ENCODE assay signal across 9 cellular contexts in the genomic region with DNA sequence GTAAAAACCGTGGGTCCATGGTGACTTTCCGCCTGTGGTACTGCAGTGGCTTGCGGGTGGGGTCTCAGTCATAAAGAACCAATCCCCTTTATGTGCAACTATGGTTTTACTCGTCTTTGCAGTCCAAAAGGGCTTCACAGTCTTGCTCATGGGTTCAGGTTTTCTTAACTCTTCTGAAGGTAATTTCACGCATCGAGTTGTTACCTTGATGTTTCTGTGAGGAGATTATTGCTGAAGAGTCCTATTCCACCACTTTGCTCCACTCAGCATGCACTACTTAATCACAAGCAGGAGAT. TPM values are rescaled to one million over a fixed set of nuclear protein-coding genes. Genes with fewer than 3 reads are reported as not detected.
DNase-seq lines count a peak whose midpoint lies in the region; ATAC-seq, FAIRE-seq and TF ChIP-seq lines count a peak whose summit lies in the region.
"Had no signal": no experiment of that assay in that cellular context is flagged by ENCODE, and none has a peak within 500 bp of the region (broad histone marks: within the 10 kb centered on the region; RNA-seq: fewer than 3 reads in every experiment).

No MANE protein-coding gene starts in this region.

- CTCF ChIA-PET in GM12878 (lab: Yijun Ruan, JAX): interaction anchor here (0.9 to 11.2 kb wide), 5 partner anchors 10 to 155 kb away, joined by 3 to 181 read pairs (median 3); no protein-coding TSS in a partner anchor

- no peak overlapping the region for H4K91ac ChIP-seq in neuronal stem cell (ENCODE audit: low read depth, low read length, poor library complexity)

- SMC1A ChIA-PET in GM12878 (lab: Charles Lee; ENCODE audit: uncharacterized antibody, unreplicated experiment): interaction anchor here (1.0 to 12.7 kb wide), 5 partner anchors 11 to 76 kb away, joined by 3 to 145 read pairs (median 6); no protein-coding TSS in a partner anchor

- no peak for FAIRE-seq in GM12878 (lab: Jason Lieb, UNC)

- no peak overlapping the region for H2BK15ac ChIP-seq in neuronal stem cell (ENCODE audit: low read length)

- RAD21 ChIA-PET in GM12878 (lab: Charles Lee; ENCODE audit: unreplicated experiment): interaction anchor here (1.6 to 2.0 kb wide), 3 partner anchors 63 to 76 kb away, joined by 4 to 10 read pairs (median 9); no protein-coding TSS in a partner anchor

- no peaks in the 10 kb centered on the region for H4K20me1 ChIP-seq in DOHH2 (ENCODE audit: control insufficient read depth, insufficient read depth, low read depth, low read length)
- no peaks in the 10 kb centered on the region for H4K20me1 ChIP-seq in GM12878 (ENCODE audit: control insufficient read depth, insufficient read depth)

- H3K4me1 ChIP-seq in DOHH2 (ENCODE audit: control insufficient read depth, low read length): no peaks in the 10 kb centered on the region; the same call in 1 of the 2 replicates
- H3K4me1 ChIP-seq in GM12878 (ENCODE audit: control insufficient read depth, insufficient read depth, low read length): peaks cover 4% of the 10 kb centered on the region; the same call in 1 of the 2 replicates
- H3K4me1 ChIP-seq in neuronal stem cell (ENCODE audit: control insufficient read depth in 2 of 2, insufficient read depth in 1 of 2, low read depth in 1 of 2, low read length in 2 of 2): no peaks in the 10 kb centered on the region
- no peaks in the 10 kb centered on the region for H3K4me1 ChIP-seq in prostate gland (replicated peaks)

- no peak overlapping the region for H2BK12ac ChIP-seq in neuronal stem cell (ENCODE audit: low read length)

- TF ChIP-seq CTCF in DOHH2 (IDR thresholded peaks at IDR 0.05; ENCODE audit: low read depth, low read length, poor library complexity, severe bottlenecking) (no peak), GM12878 (IDR thresholded peaks at IDR 0.05 in 2 of 3, conservative IDR thresholded peaks at IDR 0.05 in 1 of 3; ENCODE audit: control insufficient read depth in 2 of 3, extremely low read depth in 1 of 3, insufficient read depth in 1 of 3, low read depth in 3 of 3, low read length in 3 of 3) (no peak), prostate gland (IDR thresholded peaks at IDR 0.05) (no peak)

- H3K27ac ChIP-seq in DOHH2 (ENCODE audit: low read depth, low read length) (no peak overlapping the region), GM12878 (ENCODE audit: control insufficient read depth, insufficient read depth) (0 out of 2 replicates have a peak overlapping the region, but pooled peaks have one; percentile 24), neuronal stem cell (replicated peaks; ENCODE audit: low read length) (no peak overlapping the region), prostate gland (no peak overlapping the region)
- H3K27ac ChIP-seq: cardiac muscle cell had no signal

- no peak for TF ChIP-seq RAD21 in GM12878 (IDR thresholded peaks at IDR 0.05; ENCODE audit: insufficient read depth, low read depth, low read length)

- H3K79me2 ChIP-seq in DOHH2 (ENCODE audit: control insufficient read depth, low read length) (no peaks in the 10 kb centered on the region), GM12878 (ENCODE audit: control insufficient read depth, insufficient read depth, low read length) (no peaks in the 10 kb centered on the region)

- H2AFZ ChIP-seq in GM12878 (ENCODE audit: control insufficient read depth, low read depth, low read length) (peak overlapping the region; percentile 99), neuronal stem cell (ENCODE audit: low read length) (peak overlapping the region; percentile 77)

- POLR2A ChIA-PET in GM12878 (lab: Charles Lee): no interaction called here

- no peak overlapping the region for H3K14ac ChIP-seq in neuronal stem cell (ENCODE audit: low read length)

- H3K4me2 ChIP-seq in DOHH2 (ENCODE audit: low read length) (peak overlapping the region; percentile 41), GM12878 (ENCODE audit: control insufficient read depth, insufficient read depth) (peak overlapping the region; percentile 84), neuronal stem cell (ENCODE audit: insufficient read depth, low read length, poor library complexity, severe bottlenecking) (no peak overlapping the region)

- H3K23ac ChIP-seq in neuronal stem cell (ENCODE audit: low read depth, low read length, poor library complexity): no peak overlapping the region

- TF ChIP-seq EP300 in GM12878 (IDR thresholded peaks at IDR 0.05; ENCODE audit: borderline replicate concordance in 1 of 2, control insufficient read depth in 1 of 2, low read depth in 2 of 2, low read length in 2 of 2): no peak

- H3F3A ChIP-seq in DOHH2 (ENCODE audit: control insufficient read depth, insufficient read depth): no peaks in the 10 kb centered on the region

- no peak overlapping the region for H2BK120ac ChIP-seq in neuronal stem cell (ENCODE audit: low read depth, low read length)

- no peak overlapping the region for H3K18ac ChIP-seq in neuronal stem cell (ENCODE audit: low read length)

- no peak overlapping the region for H4K8ac ChIP-seq in neuronal stem cell (ENCODE audit: low read depth, low read length)

- H2AK5ac ChIP-seq in neuronal stem cell (ENCODE audit: low read depth, low read length): no peak overlapping the region

- H3K9me3 ChIP-seq in DOHH2 (ENCODE audit: control insufficient read depth, insufficient read depth, low read length) (no peaks in the 10 kb centered on the region), GM12878 (replicated peaks; ENCODE audit: control insufficient read depth, insufficient read depth, low read length) (no peaks in the 10 kb centered on the region), neuronal stem cell (replicated peaks in 1 of 2; ENCODE audit: control insufficient read depth in 2 of 2, insufficient read depth in 1 of 2, low read depth in 1 of 2, low read length in 2 of 2) (no peaks in the 10 kb centered on the region), prostate gland (no peaks in the 10 kb centered on the region)

- BruUV-seq in GM12878 (replicated peaks; lab: Mats Ljungman, UMichigan): no TSS peak

- intact Hi-C loops in GM12878 (cut with micrococcal nuclease; ENCODE audit: unreplicated experiment): loop anchor here (1.0 to 10.0 kb wide), 6 partner anchors 64 to 841 kb away; partner anchors contain the start of gene VBP1
- intact Hi-C loops in prostate gland (cut with DNase I): loop anchor here (2.0 to 5.0 kb wide), 3 partner anchors 76 to 106 kb away; partner anchors contain the start of genes BRCC3, CMC4 and MTCP1

- no peak overlapping the region for H3K4me3 ChIP-seq in DOHH2 (ENCODE audit: low read length)
- no peak overlapping the region for H3K4me3 ChIP-seq in GM12878
- no peak overlapping the region for H3K4me3 ChIP-seq in neuronal stem cell (ENCODE audit: low read length in 2 of 2)
- H3K4me3 ChIP-seq in prostate gland: no peak overlapping the region
- H3K4me3 ChIP-seq: cardiac muscle cell had no signal

- H3K27me3 ChIP-seq in DOHH2 (ENCODE audit: control insufficient read depth, low read length): no peaks in the 10 kb centered on the region
- H3K27me3 ChIP-seq in GM12878 (replicated peaks in 1 of 2; ENCODE audit: control insufficient read depth in 2 of 2, insufficient read depth in 2 of 2, low read length in 1 of 2): no peaks in the 10 kb centered on the region
- H3K27me3 ChIP-seq in neuronal stem cell (ENCODE audit: control insufficient read depth in 3 of 3, insufficient read depth in 3 of 3, low read depth in 1 of 3, low read length in 3 of 3): no peaks in the 10 kb centered on the region
- no peaks in the 10 kb centered on the region for H3K27me3 ChIP-seq in prostate gland (replicated peaks; ENCODE audit: insufficient read depth)
- H3K27me3 ChIP-seq: cardiac muscle cell had no signal

- no peaks in the 10 kb centered on the region for H3K79me1 ChIP-seq in neuronal stem cell (ENCODE audit: low read depth, low read length)

- H3K36me3 ChIP-seq in DOHH2 (ENCODE audit: control insufficient read depth, low read length) (no peaks in the 10 kb centered on the region), GM12878 (ENCODE audit: control insufficient read depth in 2 of 2, insufficient read depth in 2 of 2, low read length in 1 of 2) (no peaks in the 10 kb centered on the region), neuronal stem cell (replicated peaks in 1 of 2; ENCODE audit: control insufficient read depth in 2 of 2, insufficient read depth in 2 of 2, low read length in 2 of 2) (no peaks in the 10 kb centered on the region), prostate gland (no peaks in the 10 kb centered on the region)
- H3K36me3 ChIP-seq: cardiac muscle cell had no signal

- peak; percentile 25 for ATAC-seq in HG03025 (IDR thresholded peaks at IDR 0.05; ENCODE audit: low FRiP score, unreplicated experiment)
- no peak for ATAC-seq in GM12878

- TF ChIP-seq POLR2A in GM12878 (IDR thresholded peaks at IDR 0.05; ENCODE audit: low read depth, low read length) (no peak), prostate gland (IDR thresholded peaks at IDR 0.05) (no peak)

- H3K9ac ChIP-seq in GM12878 (ENCODE audit: control insufficient read depth, insufficient read depth, low read length) (peak overlapping the region; percentile 44; the same call in 1 of the 2 replicates), neuronal stem cell (ENCODE audit: low read depth, low read length, poor library complexity) (no peak overlapping the region)

- no peak overlapping the region for H3K4ac ChIP-seq in neuronal stem cell (ENCODE audit: low read length)

- WGBS in GM12878 (ENCODE audit: insufficient coverage, insufficient replicate concordance, low lambda C conversion rate, missing lambda C conversion rate): 20% methylated on average over 6 of the region's 6 CpGs
- WGBS in neuronal stem cell (ENCODE audit: extremely low coverage in 2 of 2, insufficient read length in 2 of 2, insufficient replicate concordance in 1 of 2), 2 donors: no CpG with 5 or more reads among the region's 6 CpGs
- 22% methylated on average over 6 of the region's 6 CpGs for WGBS in prostate gland

- in situ Hi-C loops in GM12878 (cut with MboI): loop anchor here (5.0 kb wide), 1 partner anchor 76 kb away; no protein-coding TSS in a partner anchor

- H2BK5ac ChIP-seq in neuronal stem cell (ENCODE audit: low read length): no peak overlapping the region

- no peaks in the 10 kb centered on the region for H3K9me2 ChIP-seq in DOHH2 (replicated peaks; ENCODE audit: control insufficient read depth, low read length)

- DNase-seq in GM12878 (ENCODE audit: low read depth, low spot score) (no peak), neuronal stem cell (ENCODE audit: low spot score) (no peak), SHP77 treated with DMSO at 0.1 percent for 48 hours (lab: John Stamatoyannopoulos, UW) (no peak), DMS 273 (lab: John Stamatoyannopoulos, UW; ENCODE audit: unreplicated experiment) (no peak), NCI-H146 (lab: John Stamatoyannopoulos, UW) (no peak), prostate gland (ENCODE audit: low spot score) (no peak)

RNA-seq across cellular contexts. Expression of gene F8, which starts 41.5 kb away (rescaled TPM):
- total RNA-seq in GM12878 (2013; cell fraction: nucleolus; rRNA removed): 5.2 and 5.9 TPM in 2 replicates
- total RNA-seq in GM12878 (2014; rRNA removed) (5.1 and 5.3 TPM in 2 replicates), GM12878 (2014; rRNA removed; fragmentation: Illumina TruSeq; extraction: Trizol) (3.8 and 4.8 TPM in 2 replicates), GM12878 (2021) (4.5 and 5.0 TPM in 2 replicates), prostate gland (10 to 100 TPM; 13.2 to 39.1 TPM)
- polyA plus RNA-seq in GM12878 (2011; ENCODE audit: low read depth): 2.8 TPM
- polyA plus RNA-seq in GM12878 (2011; rRNA removed) (8.1 and 11.9 TPM in 2 replicates), GM12878 (2014; fragmentation: Illumina TruSeq; extraction: Trizol) (6.4 and 7.4 TPM in 2 replicates), GM12878 (2014; fragmentation: Nextera tagmentation; extraction: Ambion mirVana) (1 to 10 TPM; 3.0 to 3.7 TPM), GM12878 (2014; rRNA removed) (4.1 and 4.9 TPM in 2 replicates), GM12878 (2016; fragmentation: Nextera tagmentation; extraction: Ambion mirVana) (1 to 10 TPM; 6.1 to 7.1 TPM)
- 5.7 and 6.6 TPM in 2 replicates for polyA plus RNA-seq in GM12878 (2011; cell fraction: cytosol; rRNA removed)
- 2.8 and 4.1 TPM in 2 replicates for polyA plus RNA-seq in GM12878 (2011; cell fraction: nucleus; rRNA removed)
- polyA plus RNA-seq in GM12878 (2012): 3.9 and 5.7 TPM in 2 replicates
- polyA minus RNA-seq in GM12878 (2011; rRNA and poly(A)+ RNA removed): 6.6 and 7.1 TPM in 2 replicates
- 1.3 and 1.8 TPM in 2 replicates for polyA minus RNA-seq in GM12878 (2011; cell fraction: cytosol; rRNA and poly(A)+ RNA removed)
- polyA minus RNA-seq in GM12878 (2011; cell fraction: nucleus; rRNA and poly(A)+ RNA removed): 2.4 and 2.5 TPM in 2 replicates
- polyA plus RNA-seq in neuronal stem cell (2013, experiment 1 of 2): 1.4 TPM
- 1.6 TPM for polyA plus RNA-seq in neuronal stem cell (2013, experiment 2 of 2)

RNA-seq across cellular contexts. Expression of gene FUNDC2, which starts 45.6 kb away (rescaled TPM):
- total RNA-seq in GM12878 (2013; cell fraction: nucleolus; rRNA removed): 18.8 and 21.1 TPM in 2 replicates
- total RNA-seq in GM12878 (2014; rRNA removed) (70.5 and 89.0 TPM in 2 replicates), GM12878 (2014; rRNA removed; fragmentation: Illumina TruSeq; extraction: Trizol) (116 and 118 TPM in 2 replicates), GM12878 (2021) (105 and 106 TPM in 2 replicates), prostate gland (10 to 100 TPM; 47.0 to 72.7 TPM)
- 60.2 TPM for polyA plus RNA-seq in GM12878 (2011; ENCODE audit: low read depth)
- polyA plus RNA-seq in GM12878 (2011; rRNA removed) (353 and 397 TPM in 2 replicates), GM12878 (2014; fragmentation: Illumina TruSeq; extraction: Trizol) (175 and 235 TPM in 2 replicates), GM12878 (2014; fragmentation: Nextera tagmentation; extraction: Ambion mirVana) (100 to 1,000 TPM; 232 to 285 TPM), GM12878 (2014; rRNA removed) (114 and 115 TPM in 2 replicates), GM12878 (2016; fragmentation: Nextera tagmentation; extraction: Ambion mirVana) (100 to 1,000 TPM; 165 to 166 TPM)
- 234 and 319 TPM in 2 replicates for polyA plus RNA-seq in GM12878 (2011; cell fraction: cytosol; rRNA removed)
- 98.3 and 154 TPM in 2 replicates for polyA plus RNA-seq in GM12878 (2011; cell fraction: nucleus; rRNA removed)
- 68.1 and 85.7 TPM in 2 replicates for polyA plus RNA-seq in GM12878 (2012)
- polyA minus RNA-seq in GM12878 (2011; rRNA and poly(A)+ RNA removed): 93.4 and 98.9 TPM in 2 replicates
- polyA minus RNA-seq in GM12878 (2011; cell fraction: cytosol; rRNA and poly(A)+ RNA removed): 14.0 and 20.4 TPM in 2 replicates
- polyA minus RNA-seq in GM12878 (2011; cell fraction: nucleus; rRNA and poly(A)+ RNA removed): 19.3 and 23.0 TPM in 2 replicates
- polyA plus RNA-seq in neuronal stem cell (2013, experiment 1 of 2): 85.6 TPM
- 77.9 TPM for polyA plus RNA-seq in neuronal stem cell (2013, experiment 2 of 2)
